Comparison of ENCODE assay signal across 8 cellular contexts in the genomic region with DNA sequence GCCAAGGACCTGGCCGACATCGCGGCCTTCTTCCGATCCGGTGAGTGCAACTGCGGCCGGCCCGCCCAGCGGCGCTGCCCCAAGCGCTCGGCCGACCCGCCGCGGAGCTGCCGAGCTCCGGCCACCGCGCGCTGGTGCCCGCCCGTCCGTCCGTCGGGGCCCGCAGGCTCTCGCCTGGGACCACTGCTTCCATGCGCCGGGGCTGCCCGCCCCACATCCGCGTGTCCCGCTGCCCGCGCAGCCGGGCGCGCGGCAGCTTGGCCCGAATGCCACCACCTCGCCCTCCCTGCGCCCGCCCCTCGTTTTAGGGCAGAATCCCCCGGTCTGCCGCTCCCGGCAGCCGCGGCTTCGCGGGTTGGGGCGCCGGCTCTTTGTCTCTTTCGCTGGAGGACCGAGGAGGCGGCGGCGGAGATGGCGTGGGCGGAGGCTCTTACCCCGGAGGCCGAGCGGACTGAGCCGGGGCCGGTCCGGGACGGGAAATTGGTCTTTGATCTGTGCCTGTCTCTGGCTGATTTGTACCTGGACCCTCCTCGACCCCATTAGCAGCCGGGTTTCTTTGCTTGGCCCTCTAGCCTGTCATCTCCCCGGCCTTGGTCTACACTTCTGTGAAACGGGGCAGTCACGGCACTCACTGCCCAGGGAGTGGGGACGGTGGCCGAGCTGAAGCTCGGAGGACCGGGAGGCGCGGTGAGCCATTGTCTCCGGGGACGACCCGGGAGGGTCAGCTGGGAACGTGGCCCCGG. TPM values are rescaled to one million over a fixed set of nuclear protein-coding genes. Genes with fewer than 3 reads are reported as not detected.
A peak's percentile ranks its signal among the peaks of the same experiment; 100 is the strongest.
DNase-seq lines count a peak whose midpoint lies in the region; ATAC-seq and TF ChIP-seq lines count a peak whose summit lies in the region.

No MANE protein-coding gene starts in this region.

- no peaks in the 10 kb centered on the region for H3K9me3 ChIP-seq in DND-41 (ENCODE audit: insufficient read depth, low read length, severe bottlenecking)
- no peaks in the 10 kb centered on the region for H3K9me3 ChIP-seq in HUES6 (ENCODE audit: control insufficient read depth, insufficient read depth, low read depth, low read length)
- no peaks in the 10 kb centered on the region for H3K9me3 ChIP-seq in esophagus (ENCODE audit: control insufficient read depth in 2 of 2, insufficient read depth in 1 of 2, low read depth in 1 of 2, low read length in 1 of 2)
- H3K9me3 ChIP-seq in upper lobe of right lung = no peaks in the 10 kb centered on the region

- no peak overlapping the region for H2AFZ ChIP-seq in DND-41 (ENCODE audit: low read depth, low read length)

- H3K9ac ChIP-seq in DND-41 (ENCODE audit: low read depth, low read length) (no peak overlapping the region), HUES6 (ENCODE audit: low read length) (peak overlapping the region; percentile 86)

- WGBS in esophagus, 2 donors = 0 to 1% methylated on average over 69 to 84 of the region's 84 CpGs

- H3K4me3 ChIP-seq in DND-41 (ENCODE audit: low read depth in 1 of 2, low read length in 2 of 2) = peak overlapping the region in 1 of 2 experiments; percentile 24; a peak in 2 of 4 replicates
- H3K4me3 ChIP-seq in HUES6 (ENCODE audit: low read depth, low read length) = peak overlapping the region; percentile 96
- peak overlapping the region; percentile 67 to 91 for H3K4me3 ChIP-seq in esophagus (ENCODE audit: low read depth in 1 of 2, low read length in 2 of 2)
- peak overlapping the region; percentile 79 for H3K4me3 ChIP-seq in upper lobe of right lung

- intact Hi-C loops in upper lobe of right lung (cut with DNase I) = loop anchor here (10.0 kb wide), 1 partner anchor 101 kb away; no protein-coding TSS in a partner anchor

- no peaks in the 10 kb centered on the region for H3K79me2 ChIP-seq in DND-41 (ENCODE audit: insufficient read depth, low read length)

- ATAC-seq in DND-41 (ENCODE audit: insufficient read depth, low read depth) (no peak), GM21447 (IDR thresholded peaks at IDR 0.05; ENCODE audit: unreplicated experiment) (peak; percentile 15), upper lobe of right lung (peak; percentile 29)
- peak; percentile 18 to 48 for ATAC-seq in natural killer cell treated with Interleukin-12 subunit alpha and Interleukin-12 subunit beta and Interleukin-15 and Interleukin-18, amount 100 ng/mL, for 72 hours

- peaks cover 10% of the 10 kb centered on the region for H3K4me1 ChIP-seq in DND-41 (ENCODE audit: insufficient read depth, low read length)
- peaks cover 38% of the 10 kb centered on the region for H3K4me1 ChIP-seq in HUES6 (ENCODE audit: control insufficient read depth, insufficient read depth, low read length)
- peaks cover 0 to 6% of the 10 kb centered on the region in 2 donors for H3K4me1 ChIP-seq in esophagus (ENCODE audit: control insufficient read depth in 2 of 2, insufficient read depth in 2 of 2, low read length in 1 of 2)
- peaks cover 45% of the 10 kb centered on the region for H3K4me1 ChIP-seq in upper lobe of right lung

- TF ChIP-seq CTCF in DND-41 (IDR thresholded peaks at IDR 0.05; ENCODE audit: borderline replicate concordance, extremely low read depth, low read length, poor library complexity, severe bottlenecking) (no peak), upper lobe of right lung (IDR thresholded peaks at IDR 0.05) (no peak)

- H3K27ac Mint-ChIP-seq in natural killer cell treated with Interleukin-12 subunit alpha and Interleukin-12 subunit beta and Interleukin-15 and Interleukin-18, amount 100 ng/mL, for 72 hours = peak overlapping the region; percentile 69 to 78

- H3K36me3 ChIP-seq in DND-41 (ENCODE audit: insufficient read depth, low read length) (no peaks in the 10 kb centered on the region), HUES6 (ENCODE audit: control insufficient read depth, insufficient read depth, low read length) (no peaks in the 10 kb centered on the region), esophagus (ENCODE audit: control insufficient read depth in 2 of 2, insufficient read depth in 2 of 2, low read length in 1 of 2) (peaks cover 0 to 3% of the 10 kb centered on the region in 2 donors), upper lobe of right lung (no peaks in the 10 kb centered on the region)

- peak overlapping the region; percentile 88 for H3K4me3 Mint-ChIP-seq in natural killer cell treated with Interleukin-12 subunit alpha and Interleukin-12 subunit beta and Interleukin-15 and Interleukin-18, amount 100 ng/mL, for 72 hours

- no peaks in the 10 kb centered on the region for H3K36me3 Mint-ChIP-seq in natural killer cell treated with Interleukin-12 subunit alpha and Interleukin-12 subunit beta and Interleukin-15 and Interleukin-18, amount 100 ng/mL, for 72 hours

- DNase-seq in DND-41 (no peak), upper lobe of right lung (peak; percentile 88), MV-4-11 (lab: John Stamatoyannopoulos, UW) (no peak)
- peak; percentile 4 to 9 (median 7) for DNase-seq in activated CD8-positive, alpha-beta memory T cell treated with anti-CD3 and anti-CD28 coated beads for 48 hours (ENCODE audit: low read depth in 2 of 3, low spot score in 2 of 3)
- DNase-seq in natural killer cell treated with Interleukin-12 subunit alpha and Interleukin-12 subunit beta and Interleukin-15 and Interleukin-18, amount 100 ng/mL, for 72 hours (ENCODE audit: low spot score) = peak; percentile 68

- H3K9me3 Mint-ChIP-seq in natural killer cell treated with Interleukin-12 subunit alpha and Interleukin-12 subunit beta and Interleukin-15 and Interleukin-18, amount 100 ng/mL, for 72 hours = no peaks in the 10 kb centered on the region

- H3K27ac ChIP-seq in DND-41 (ENCODE audit: low read length) (no peak overlapping the region), HUES6 (ENCODE audit: low read depth, low read length) (peak overlapping the region; percentile 70; the same call in 1 of the 2 replicates), esophagus (ENCODE audit: low read depth in 2 of 2, low read length in 1 of 2) (peak overlapping the region; percentile 88 to 94), upper lobe of right lung (peak overlapping the region; percentile 88)

- H3K27me3 ChIP-seq in DND-41 (ENCODE audit: insufficient read depth, low read length, poor library complexity) (peaks cover 25% of the 10 kb centered on the region), HUES6 (ENCODE audit: control insufficient read depth, insufficient read depth, low read length) (no peaks in the 10 kb centered on the region), esophagus (ENCODE audit: control insufficient read depth in 1 of 2, insufficient read depth in 2 of 2, low read length in 2 of 2) (no peaks in the 10 kb centered on the region), upper lobe of right lung (no peaks in the 10 kb centered on the region)

- H3K27me3 Mint-ChIP-seq in natural killer cell treated with Interleukin-12 subunit alpha and Interleukin-12 subunit beta and Interleukin-15 and Interleukin-18, amount 100 ng/mL, for 72 hours = peaks cover 8 to 14% of the 10 kb centered on the region in 2 donors

- H3K4me2 ChIP-seq in DND-41 (ENCODE audit: insufficient read depth, low read length) = 0 out of 2 replicates have a peak overlapping the region, but pooled peaks have one; percentile 20

- peaks cover 11 to 18% of the 10 kb centered on the region in 2 donors for H3K4me1 Mint-ChIP-seq in natural killer cell treated with Interleukin-12 subunit alpha and Interleukin-12 subunit beta and Interleukin-15 and Interleukin-18, amount 100 ng/mL, for 72 hours (ENCODE audit: low read depth in 2 of 2)

- no peaks in the 10 kb centered on the region for H4K20me1 ChIP-seq in DND-41 (ENCODE audit: insufficient read depth, low read length)

RNA-seq across cellular contexts. Expression of gene TRIO, which starts 0.9 kb away (rescaled TPM):
- 10 to 100 TPM; 10.3 to 22.8 TPM for polyA plus RNA-seq in esophagus
- total RNA-seq in natural killer cell treated with Interleukin-12 subunit alpha and Interleukin-12 subunit beta and Interleukin-15 and Interleukin-18, amount 100 ng/mL, for 72 hours = 10 to 100 TPM; 40.1 to 70.3 TPM
- total RNA-seq in upper lobe of right lung = 148 TPM

Comparison
In these comparisons a context has a peak if more than half of its experiments do, and no peak if none do; other contexts are left out.
1. DNase-seq: peak in activated CD8-positive, alpha-beta memory T cell treated with anti-CD3 and anti-CD28 coated beads for 48 hours (3 of 3), natural killer cell treated with Interleukin-12 subunit alpha and Interleukin-12 subunit beta and Interleukin-15 and Interleukin-18, amount 100 ng/mL, for 72 hours (single experiment) and upper lobe of right lung (single experiment); none in DND-41 (single experiment) and MV-4-11 (single experiment).